ENCODE assay signal across 8 cellular contexts in genomic region chr5:176537608-176538504, GRCh38. TPM values are rescaled to one million over a fixed set of nuclear protein-coding genes. Genes with fewer than 3 reads are reported as not detected.
A peak's percentile ranks its signal among the peaks of the same experiment; 100 is the strongest.
DNase-seq lines count a peak whose midpoint lies in the region; ATAC-seq and TF ChIP-seq lines count a peak whose summit lies in the region.

No MANE protein-coding gene starts in this region.

- peak overlapping the region; percentile 98 to 100 (median 99) for H3K27ac Mint-ChIP-seq in CD8-positive, alpha-beta memory T cell

- peaks cover 0 to 9% of the 10 kb centered on the region in 2 donors for H3K27me3 Mint-ChIP-seq in CD8-positive, alpha-beta memory T cell

- no peaks in the 10 kb centered on the region for H3K9me3 ChIP-seq in CD8-positive, alpha-beta memory T cell (ENCODE audit: low read length)
- H3K9me3 ChIP-seq in lung (ENCODE audit: control insufficient read depth in 2 of 2, insufficient read depth in 1 of 2, low read length in 1 of 2): no peaks in the 10 kb centered on the region

- TF ChIP-seq CTCF in lung (IDR thresholded peaks at IDR 0.05; ENCODE audit: control extremely low read depth, extremely low read depth): no peak

- H3K36me3 ChIP-seq in CD8-positive, alpha-beta memory T cell (ENCODE audit: insufficient read depth, low read length): no peaks in the 10 kb centered on the region
- no peaks in the 10 kb centered on the region for H3K36me3 ChIP-seq in lung (ENCODE audit: control insufficient read depth in 2 of 2, insufficient read depth in 2 of 2, low read length in 2 of 2)

- ATAC-seq in GM21360 (IDR thresholded peaks at IDR 0.05; ENCODE audit: unreplicated experiment) (peak; percentile 65), lung (ENCODE audit: insufficient read depth, low FRiP score) (peak; percentile 78)

- H3K4me3 ChIP-seq in CD8-positive, alpha-beta memory T cell (ENCODE audit: low read length): peak overlapping the region; percentile 99
- H3K4me3 ChIP-seq in lung: peak overlapping the region; percentile 68

- H3K9me3 Mint-ChIP-seq in CD8-positive, alpha-beta memory T cell: no peaks in the 10 kb centered on the region

- H3K36me3 Mint-ChIP-seq in CD8-positive, alpha-beta memory T cell: peaks cover 4 to 44% (median 6%) of the 10 kb centered on the region in 3 donors

- peak overlapping the region; percentile 100 for H3K27ac ChIP-seq in CD8-positive, alpha-beta memory T cell (ENCODE audit: low read depth, low read length)
- peak overlapping the region; percentile 97 to 98 for H3K27ac ChIP-seq in lung (ENCODE audit: low read depth in 1 of 2, low read length in 1 of 2)

- WGBS in lung, 2 donors: 2 to 3% methylated on average over 48 of the region's 48 CpGs

- H3K4me1 Mint-ChIP-seq in CD8-positive, alpha-beta memory T cell: peaks cover 72 to 77% (median 76%) of the 10 kb centered on the region in 3 donors

- peaks cover 74% of the 10 kb centered on the region for H3K4me1 ChIP-seq in CD8-positive, alpha-beta memory T cell (ENCODE audit: insufficient read depth, low read length)
- peaks cover 20 to 35% of the 10 kb centered on the region in 2 donors for H3K4me1 ChIP-seq in lung (ENCODE audit: control insufficient read depth in 2 of 2, insufficient read depth in 2 of 2, low read length in 2 of 2)

- no peaks in the 10 kb centered on the region for H3K27me3 ChIP-seq in CD8-positive, alpha-beta memory T cell (ENCODE audit: insufficient read depth, low read length, poor library complexity, severe bottlenecking)
- no peaks in the 10 kb centered on the region for H3K27me3 ChIP-seq in lung (ENCODE audit: control insufficient read depth, insufficient read depth)

- CTCF ChIA-PET in CD8-positive, alpha-beta memory T cell (lab: Charles Lee): interaction anchor here (0.9 to 5.1 kb wide), 12 partner anchors 8 to 176 kb away, joined by 3 to 33 read pairs (median 4); partner anchors contain the start of genes CLTB, FAF2 and KIAA1191

- H3K4me3 Mint-ChIP-seq in CD8-positive, alpha-beta memory T cell: peak overlapping the region; percentile 98 to 100 (median 99)

- POLR2A ChIA-PET in CD8-positive, alpha-beta memory T cell (lab: Charles Lee): interaction anchor here (0.6 to 4.0 kb wide), 13 partner anchors 8 to 886 kb away, joined by 3 to 50 read pairs (median 4); partner anchors contain the start of genes ARL10, CDHR2, CLTB and FAF2

- DNase-seq in CD8-positive, alpha-beta memory T cell: peak; percentile 96 to 99 (median 97)
- DNase-seq in HT-29 (ENCODE audit: low spot score): peak; percentile 98
- peak; percentile 98 for DNase-seq in NK-92 treated with Interleukin-12 subunit alpha and Interleukin-12 subunit beta, amount 100 ng/mL, for 24 hours (lab: John Stamatoyannopoulos, UW)
- peak; percentile 94 to 98 for DNase-seq in activated CD8-positive, alpha-beta memory T cell treated with anti-CD3 and anti-CD28 coated beads for 4 hours (ENCODE audit: low read depth in 2 of 2)
- peak; percentile 95 for DNase-seq in effector CD8-positive, alpha-beta T cell (lab: John Stamatoyannopoulos, UW)
- peak; percentile 99 for DNase-seq in lung (ENCODE audit: low spot score)
- peak; percentile 83 to 96 (median 93) for DNase-seq in stimulated activated CD4-positive, alpha-beta T cell treated with anti-CD3 and anti-CD28 coated beads, TNF-alpha, amount 100 ng/mL, for 4 hours (ENCODE audit: low read depth in 3 of 3)

RNA-seq across cellular contexts. Expression of gene RNF44, which starts 0.7 kb away (rescaled TPM):
- total RNA-seq in CD8-positive, alpha-beta memory T cell: 10 to 100 TPM; 54.6 to 56.8 TPM
- polyA plus RNA-seq in CD8-positive, alpha-beta memory T cell: 4.3 TPM
- 42.3 and 55.0 TPM in 2 replicates for total RNA-seq in HT-29 (2014; rRNA removed; shearing (Covaris generic))
- 10 to 100 TPM; 23.4 to 40.5 TPM for total RNA-seq in lung
- polyA plus RNA-seq in lung: 10 to 100 TPM; 15.3 to 27.7 TPM

RNA-seq across cellular contexts. Expression of gene CDHR2, which starts 11.3 kb away (rescaled TPM):
- 1 to 10 TPM in 1 of 2 experiments, under 1 TPM in 1; 0.49 to 1.1 TPM for total RNA-seq in CD8-positive, alpha-beta memory T cell
- polyA plus RNA-seq in CD8-positive, alpha-beta memory T cell: not detected
- total RNA-seq in HT-29 (2014; rRNA removed; shearing (Covaris generic)): 0.16 and 0.20 TPM in 2 replicates
- total RNA-seq in lung: 1 to 10 TPM in 1 of 2 donors, under 1 TPM in 1; 0.74 to 1.5 TPM
- polyA plus RNA-seq in lung: under 1 TPM; 0.02 to 0.10 TPM

Comparison
In these comparisons a context has a peak if more than half of its experiments do, and no peak if none do; other contexts are left out.
1. Peak in every context shown above with its lines: DNase-seq, ATAC-seq, H3K4me3 ChIP-seq and H3K27ac ChIP-seq.